In genomic region chr6:89781070-89782034, GRCh38 we compare ENCODE assay signal across 14 cellular contexts. TPM values are rescaled to one million over a fixed set of nuclear protein-coding genes. Genes with fewer than 3 reads are reported as not detected.
DNase-seq lines count a peak whose midpoint lies in the region; ATAC-seq and TF ChIP-seq lines count a peak whose summit lies in the region.
"Had no signal": no experiment of that assay in that cellular context is flagged by ENCODE, and none has a peak within 500 bp of the region (broad histone marks: within the 10 kb centered on the region; RNA-seq: fewer than 3 reads in every experiment).

No MANE protein-coding gene starts in this region.

- H2AFZ ChIP-seq in HCT116 (ENCODE audit: low read depth, low read length, poor library complexity, severe bottlenecking), result no peak overlapping the region

- peaks cover 18 to 47% of the 10 kb centered on the region in 2 experiments for H3K36me3 ChIP-seq in HCT116 (ENCODE audit: control insufficient read depth in 1 of 2, insufficient read depth in 2 of 2, low read length in 2 of 2)

- H3K4me2 ChIP-seq in HCT116 (ENCODE audit: low read length), result no peak overlapping the region
- H3K4me2 ChIP-seq: BLaER1 treated with 17β-estradiol and CSF1 and Interleukin-3, amounts not matched to agents 10 nM and 100 nM had no signal

- H3K27me3 Mint-ChIP-seq in activated T-cell treated with anti-CD3 and anti-CD28 coated beads, Interleukin-2, amount 50 U/mL, for 24 hours, result no peaks in the 10 kb centered on the region
- no peaks in the 10 kb centered on the region for H3K27me3 Mint-ChIP-seq in nephron progenitor cell (ENCODE audit: low read depth, poor library complexity)
- H3K27me3 Mint-ChIP-seq: B cell had no signal

- no peaks in the 10 kb centered on the region for H3K4me1 Mint-ChIP-seq in activated T-cell treated with anti-CD3 and anti-CD28 coated beads, Interleukin-2, amount 50 U/mL, for 24 hours (ENCODE audit: low read depth)
- H3K4me1 Mint-ChIP-seq in nephron progenitor cell, result no peaks in the 10 kb centered on the region
- H3K4me1 Mint-ChIP-seq: B cell had no signal

- H3K9ac ChIP-seq in HCT116 (ENCODE audit: low read length), result no peak overlapping the region
- H3K9ac ChIP-seq: BLaER1 treated with 17β-estradiol and CSF1 and Interleukin-3, amounts not matched to agents 10 nM and 100 nM had no signal

- RAD21 ChIA-PET in HCT116 (lab: Charles Lee; ENCODE audit: low non-redundant PET in 1 of 2, low total read pairs in 2 of 2, uncharacterized antibody in 2 of 2, unreplicated experiment in 2 of 2), result no interaction called here

- no peaks in the 10 kb centered on the region for H3K9me2 ChIP-seq in HCT116 (ENCODE audit: insufficient read depth)

- H3K79me2 ChIP-seq in HCT116 (ENCODE audit: insufficient read depth, low read length), result peaks cover 24% of the 10 kb centered on the region

- TF ChIP-seq RAD21 in HCT116 (IDR thresholded peaks at IDR 0.05; ENCODE audit: low read depth), result no peak

- no peak for TF ChIP-seq POLR2A in HCT116 (IDR thresholded peaks at IDR 0.05; ENCODE audit: borderline replicate concordance, extremely low read depth, insufficient read depth, insufficient read length)

- TSS peak; percentile 17 for BruUV-seq in HCT116 (replicated peaks; lab: Mats Ljungman, UMichigan)

- peaks cover 2% of the 10 kb centered on the region for H3K9me3 Mint-ChIP-seq in activated T-cell treated with anti-CD3 and anti-CD28 coated beads, Interleukin-2, amount 50 U/mL, for 24 hours
- peaks cover 16% of the 10 kb centered on the region for H3K9me3 Mint-ChIP-seq in nephron progenitor cell
- H3K9me3 Mint-ChIP-seq: CD8-positive, alpha-beta T cell had no signal

- no peak overlapping the region for H3K27ac ChIP-seq in HCT116 (ENCODE audit: low read depth, low read length)
- H3K27ac ChIP-seq: BLaER1 treated with 17β-estradiol and CSF1 and Interleukin-3, amounts not matched to agents 10 nM and 100 nM had no signal

- H3K4me3 ChIP-seq in HCT116 (replicated peaks in 1 of 2; ENCODE audit: low read depth in 1 of 2, low read length in 2 of 2), result no peak overlapping the region
- H3K4me3 ChIP-seq: BLaER1 treated with 17β-estradiol and CSF1 and Interleukin-3, amounts not matched to agents 10 nM and 100 nM; HAP-1 had no signal

- no peaks in the 10 kb centered on the region for H3K27me3 ChIP-seq in HCT116 (ENCODE audit: insufficient read depth, low read length)
- H3K27me3 ChIP-seq: BLaER1 treated with 17β-estradiol and CSF1 and Interleukin-3, amounts not matched to agents 10 nM and 100 nM had no signal

- CTCF ChIA-PET in HCT116 (lab: Charles Lee), result no interaction called here

- peak overlapping the region; percentile 20 for H3K27ac Mint-ChIP-seq in activated T-cell treated with anti-CD3 and anti-CD28 coated beads, Interleukin-2, amount 50 U/mL, for 24 hours
- H3K27ac Mint-ChIP-seq in nephron progenitor cell, result peak overlapping the region; percentile 51
- H3K27ac Mint-ChIP-seq: B cell; CD8-positive, alpha-beta T cell had no signal

- H3K4me3 Mint-ChIP-seq in activated T-cell treated with anti-CD3 and anti-CD28 coated beads, Interleukin-2, amount 50 U/mL, for 24 hours, result no peak overlapping the region
- no peak overlapping the region for H3K4me3 Mint-ChIP-seq in nephron progenitor cell
- H3K4me3 Mint-ChIP-seq: B cell; CD8-positive, alpha-beta T cell had no signal

- H3K4me1 ChIP-seq in HCT116 (ENCODE audit: control insufficient read depth in 1 of 2, insufficient read depth in 2 of 2, low read length in 2 of 2), result no peaks in the 10 kb centered on the region
- H3K4me1 ChIP-seq: BLaER1 treated with 17β-estradiol and CSF1 and Interleukin-3, amounts not matched to agents 10 nM and 100 nM; HAP-1 had no signal

- DNase-seq in activated T-cell treated with anti-CD3 and anti-CD28 coated beads, Interleukin-2, amount 50 U/mL, for 24 hours, result no peak
- DNase-seq in activated T-cell treated with anti-CD3 and anti-CD28 coated beads for 4 hours (no peak), HCT116 (ENCODE audit: low read depth, low spot score) (no peak), left lobe of liver (ENCODE audit: low spot score) (peak; percentile 69), nephron progenitor cell (no peak), dedifferentiated amniotic fluid mesenchymal stem cell (ENCODE audit: extremely low spot score) (no peak)
- DNase-seq: Calu3; CD8-positive, alpha-beta T cell; DMS79 treated with DMSO at 0.1 percent for 48 hours; GF-D8 had no signal

- POLR2A ChIA-PET in HCT116 (lab: Charles Lee), result no interaction called here

- ATAC-seq in HCT116 (no peak), left lobe of liver (peak; percentile 78), HG03565 (IDR thresholded peaks at IDR 0.05; ENCODE audit: unreplicated experiment) (no peak)
- ATAC-seq: CD8-positive, alpha-beta T cell had no signal

- intact Hi-C loops in HCT116 (cut with micrococcal nuclease), result no loop called here

- H3K36me3 Mint-ChIP-seq in activated T-cell treated with anti-CD3 and anti-CD28 coated beads, Interleukin-2, amount 50 U/mL, for 24 hours (ENCODE audit: low read depth), result peaks cover 87% of the 10 kb centered on the region
- H3K36me3 Mint-ChIP-seq in nephron progenitor cell (ENCODE audit: low read depth), result peaks cover 96% of the 10 kb centered on the region

- TF ChIP-seq CTCF in HCT116 (IDR thresholded peaks at IDR 0.05 in 2 of 3, conservative IDR thresholded peaks at IDR 0.05 in 1 of 3; ENCODE audit: borderline replicate concordance in 1 of 3, insufficient read depth in 1 of 3, low read depth in 2 of 3, low read length in 2 of 3) (no peak), nephron progenitor cell (IDR thresholded peaks at IDR 0.05) (no peak)

- peaks cover 5% of the 10 kb centered on the region; the same call in 1 of the 2 replicates for H4K20me1 ChIP-seq in HCT116 (ENCODE audit: insufficient read depth)
- H4K20me1 ChIP-seq: BLaER1 treated with 17β-estradiol and CSF1 and Interleukin-3, amounts not matched to agents 10 nM and 100 nM had no signal

- H3K9me3 ChIP-seq in HCT116 (ENCODE audit: control insufficient read depth in 1 of 2, insufficient read depth in 1 of 2, low read depth in 1 of 2, low read length in 2 of 2), result no peaks in the 10 kb centered on the region
- H3K9me3 ChIP-seq: HAP-1 had no signal

TF ChIP-seq in HCT116, 20 proteins besides CTCF, POLR2A, EP300 and RAD21:
- TF ChIP-seq CEBPB (IDR thresholded peaks at IDR 0.05; ENCODE audit: low read depth) (no peak), FOSL1 (IDR thresholded peaks at IDR 0.05; ENCODE audit: low read depth) (no peak), ZFX (IDR thresholded peaks at IDR 0.05) (no peak), ZBTB33 (IDR thresholded peaks at IDR 0.05; ENCODE audit: extremely low read depth, insufficient replicate concordance, low read length) (no peak), CBX3 (IDR thresholded peaks at IDR 0.05; ENCODE audit: low read depth) (no peak), TCF7L2 (IDR thresholded peaks at IDR 0.05; ENCODE audit: borderline replicate concordance, extremely low read depth, insufficient read depth, insufficient read length) (no peak), SIN3A (IDR thresholded peaks at IDR 0.05; ENCODE audit: low read depth) (no peak), JUND (IDR thresholded peaks at IDR 0.05) (no peak), ELF1 (IDR thresholded peaks at IDR 0.05; ENCODE audit: borderline replicate concordance, low read depth) (no peak)

RNA-seq across cellular contexts. Expression of gene MDN1, which starts 38.2 kb away (rescaled TPM):
- total RNA-seq in HCT116 (2021; ENCODE audit: unreplicated experiment) (53.6 TPM), left lobe of liver (35.1 TPM)
- 16.8 and 19.6 TPM in 2 replicates for polyA plus RNA-seq in HCT116 (2012)

RNA-seq across cellular contexts. Expression of gene CASP8AP2, which starts 48.3 kb away (rescaled TPM):
- 18.6 TPM for total RNA-seq in HCT116 (2021; ENCODE audit: unreplicated experiment)
- polyA plus RNA-seq in HCT116 (2012), result 2.7 and 4.6 TPM in 2 replicates
- 4.6 TPM for total RNA-seq in left lobe of liver
